Comparison of ENCODE assay signal across 22 cellular contexts in the genomic region with DNA sequence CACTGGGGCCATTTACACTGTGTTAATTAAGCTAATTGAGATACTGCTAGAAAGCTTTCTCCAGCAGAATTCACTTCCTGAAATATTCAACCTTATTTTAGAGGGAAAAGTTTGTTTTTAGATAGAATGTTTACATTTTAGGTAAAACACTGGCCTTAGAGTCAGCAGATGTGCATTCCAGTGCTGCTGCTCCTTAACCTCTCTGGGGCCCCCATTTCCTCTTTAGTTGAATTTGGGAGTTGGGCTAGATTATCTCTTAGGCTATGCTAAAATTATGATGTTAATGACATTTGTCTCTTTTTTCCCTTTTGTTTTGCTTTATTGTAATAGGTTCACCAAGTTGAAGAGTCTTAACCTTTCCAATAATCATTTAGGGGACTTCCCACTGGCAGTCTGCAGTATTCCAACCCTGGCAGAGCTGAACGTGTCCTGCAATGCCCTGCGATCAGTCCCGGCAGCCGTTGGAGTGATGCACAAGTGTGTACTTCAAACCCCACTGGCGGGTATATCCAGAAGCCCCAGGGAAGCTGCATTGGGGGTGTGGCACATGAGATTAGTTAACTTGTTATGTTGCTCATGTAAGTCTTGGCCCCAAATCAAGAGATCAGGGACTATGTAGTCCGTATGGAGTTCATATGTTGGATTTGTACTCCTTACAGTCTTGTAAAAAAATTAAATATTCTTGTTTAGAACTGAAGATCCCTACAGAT.
DNase-seq lines count a peak whose midpoint lies in the region; ATAC-seq, FAIRE-seq and TF ChIP-seq lines count a peak whose summit lies in the region.
"Had no signal": no experiment of that assay in that cellular context is flagged by ENCODE, and none has a peak within 500 bp of the region (broad histone marks: within the 10 kb centered on the region; RNA-seq: fewer than 3 reads in every experiment).

No MANE protein-coding gene starts in this region.

- dilution Hi-C loops in IMR-90 (cut with HindIII; ENCODE audit: low sequenced_read_pairs, unreplicated experiment): no loop called here
- dilution Hi-C loops in endothelial cell of umbilical vein (cut with MboI; ENCODE audit: extremely low pct_ligation_motif_present, low sequenced_read_pairs): no loop called here

- H2BK5ac ChIP-seq in IMR-90 (ENCODE audit: low read depth, low read length, poor library complexity, severe bottlenecking): peak overlapping the region; percentile 60

- H2BK120ac ChIP-seq in IMR-90 (ENCODE audit: low read depth, low read length): peak overlapping the region; percentile 93

- ATAC-seq in IMR-90 (ENCODE audit: low read depth) (peak; percentile 74), HG02938 (IDR thresholded peaks at IDR 0.05; ENCODE audit: unreplicated experiment) (no peak), HG03442 (IDR thresholded peaks at IDR 0.05; ENCODE audit: unreplicated experiment) (no peak)
- ATAC-seq: CD8-positive, alpha-beta T cell; K562; PC-3 had no signal

- TF ChIP-seq CTCF in IMR-90 (conservative IDR thresholded peaks at IDR 0.05; ENCODE audit: low read depth, low read length) (no peak), endothelial cell of umbilical vein (IDR thresholded peaks at IDR 0.05; ENCODE audit: extremely low read depth in 1 of 2, insufficient read depth in 1 of 2, low read depth in 1 of 2, low read length in 2 of 2) (no peak), mesothelial cell of epicardium (IDR thresholded peaks at IDR 0.05; ENCODE audit: unreplicated experiment) (no peak), endothelial cell (IDR thresholded peaks at IDR 0.05; ENCODE audit: unreplicated experiment) (no peak), A673 (conservative IDR thresholded peaks at IDR 0.05; ENCODE audit: low read depth, low read length) (no peak)

- POLR2A ChIA-PET in IMR-90 (lab: Charles Lee; ENCODE audit: unreplicated experiment) (no interaction called here), endothelial cell of umbilical vein (lab: Charles Lee) (no interaction called here), A673 (lab: Charles Lee; ENCODE audit: low non-redundant PET) (no interaction called here)

- peak overlapping the region; percentile 23 for H3K4me2 ChIP-seq in GM23248 (ENCODE audit: unreplicated experiment)
- H3K4me2 ChIP-seq in IMR-90 (ENCODE audit: low read depth, low read length): peak overlapping the region; percentile 86
- peak overlapping the region; percentile 4 for H3K4me2 ChIP-seq in endothelial cell of umbilical vein (ENCODE audit: insufficient read depth, low read length)
- H3K4me2 ChIP-seq: BLaER1 treated with 17β-estradiol and CSF1 and Interleukin-3, amounts not matched to agents 10 nM and 100 nM had no signal

- H3K4me3 Mint-ChIP-seq in mesothelial cell of epicardium (no peak overlapping the region), endothelial cell (ENCODE audit: unreplicated experiment) (no peak overlapping the region)
- H3K4me3 Mint-ChIP-seq: CD8-positive, alpha-beta T cell had no signal

- peak overlapping the region; percentile 53; the same call in 1 of the 2 replicates for H3K56ac ChIP-seq in IMR-90 (ENCODE audit: extremely low read depth, insufficient read depth, low read length)

- H3K4me1 Mint-ChIP-seq in mesothelial cell of epicardium (peaks cover 42% of the 10 kb centered on the region), endothelial cell (ENCODE audit: unreplicated experiment) (peaks cover 8% of the 10 kb centered on the region)

- no peak for TF ChIP-seq POLR2A in IMR-90 (IDR thresholded peaks at IDR 0.05; ENCODE audit: low read depth, low read length)
- TF ChIP-seq POLR2A in endothelial cell of umbilical vein (IDR thresholded peaks at IDR 0.05; ENCODE audit: low read depth, low read length): no peak

- H3K9me3 ChIP-seq in GM23248 (ENCODE audit: low read depth): no peaks in the 10 kb centered on the region
- no peaks in the 10 kb centered on the region for H3K9me3 ChIP-seq in IMR-90 (ENCODE audit: control insufficient read depth, insufficient read depth, low read length)
- H3K9me3 ChIP-seq in endothelial cell of umbilical vein (replicated peaks; ENCODE audit: control insufficient read depth, insufficient read depth, low read length): no peaks in the 10 kb centered on the region
- no peaks in the 10 kb centered on the region for H3K9me3 ChIP-seq in A673 (ENCODE audit: low read depth, low read length, poor library complexity, severe bottlenecking)

- H3K36me3 ChIP-seq in GM23248 (ENCODE audit: low read depth) (no peaks in the 10 kb centered on the region), IMR-90 (ENCODE audit: control insufficient read depth, insufficient read depth, low read length) (no peaks in the 10 kb centered on the region), endothelial cell of umbilical vein (ENCODE audit: control insufficient read depth in 2 of 2, extremely low read depth in 1 of 2, insufficient read depth in 2 of 2, low read length in 2 of 2) (no peaks in the 10 kb centered on the region), A673 (ENCODE audit: insufficient read depth, low read length, poor library complexity, severe bottlenecking) (no peaks in the 10 kb centered on the region)

- H3K14ac ChIP-seq in IMR-90 (replicated peaks; ENCODE audit: low read depth, low read length): peak overlapping the region; percentile 94

- intact Hi-C loops in IMR-90 (cut with micrococcal nuclease) (loop anchor here (5.0 kb wide), 1 partner anchor 178 kb away; the partner anchor contains the start of gene PHLPP1), endothelial cell of umbilical vein (cut with micrococcal nuclease) (no loop called here), A673 (cut with micrococcal nuclease; ENCODE audit: unreplicated experiment) (no loop called here)

- H3K9me3 Mint-ChIP-seq in mesothelial cell of epicardium: no peaks in the 10 kb centered on the region
- no peaks in the 10 kb centered on the region for H3K9me3 Mint-ChIP-seq in endothelial cell (ENCODE audit: unreplicated experiment)
- H3K9me3 Mint-ChIP-seq: CD8-positive, alpha-beta T cell had no signal

- H3K23ac ChIP-seq in IMR-90 (ENCODE audit: low read depth, low read length): peak overlapping the region; percentile 64; the same call in 1 of the 2 replicates

- no peaks in the 10 kb centered on the region for H3K27me3 Mint-ChIP-seq in mesothelial cell of epicardium (ENCODE audit: low read depth)
- peaks cover 2% of the 10 kb centered on the region for H3K27me3 Mint-ChIP-seq in endothelial cell (ENCODE audit: unreplicated experiment)

- no peak for DNase-seq in GM23248
- DNase-seq in IMR-90: peak; percentile 26
- no peak for DNase-seq in endothelial cell of umbilical vein (ENCODE audit: low read depth, low spot score)
- DNase-seq in mesothelial cell of epicardium (ENCODE audit: low spot score in 2 of 2, unreplicated experiment in 2 of 2): no peak
- no peak for DNase-seq in endothelial cell (ENCODE audit: low spot score)
- DNase-seq in A673 (ENCODE audit: low spot score): no peak
- DNase-seq: Calu3; CD8-positive, alpha-beta T cell; GOT3; NCI-H1105 treated with DMSO at 0.1 percent for 48 hours; NCI-H1694; NCI-H2081 treated with DMSO at 0.1 percent for 48 hours; NCI-H2227 treated with DMSO at 0.1 percent for 48 hours; NCI-H510A treated with DMSO at 0.1 percent for 48 hours; PC-3; SIG-M5 had no signal

- CTCF ChIA-PET in IMR-90 (lab: Yijun Ruan, JAX) (interaction anchor here (0.5 kb wide), 1 partner anchor 59 kb away, joined by 3 read pairs; no protein-coding TSS in a partner anchor), endothelial cell of umbilical vein (lab: Charles Lee) (interaction anchor here (0.6 to 4.1 kb wide), 5 partner anchors 14 to 180 kb away, joined by 3 to 17 read pairs (median 4); partner anchors contain the start of gene PHLPP1), A673 (lab: Charles Lee) (no interaction called here)

- H3K79me2 ChIP-seq in GM23248 (ENCODE audit: insufficient read depth): no peaks in the 10 kb centered on the region
- no peaks in the 10 kb centered on the region for H3K79me2 ChIP-seq in endothelial cell of umbilical vein (ENCODE audit: control insufficient read depth, insufficient read depth, low read length)

- H4K8ac ChIP-seq in IMR-90 (ENCODE audit: low read depth in 2 of 2, low read length in 2 of 2): peak overlapping the region; percentile 23 to 91; a peak in 1 of 4 replicates

- no peaks in the 10 kb centered on the region for H3F3A ChIP-seq in GM23248 (ENCODE audit: insufficient read depth)

- H2AFZ ChIP-seq in GM23248 (no peak overlapping the region), IMR-90 (replicated peaks; ENCODE audit: low read length, poor library complexity) (peak overlapping the region; percentile 48), endothelial cell of umbilical vein (ENCODE audit: low read depth, low read length) (no peak overlapping the region)

- H2AK5ac ChIP-seq in IMR-90 (ENCODE audit: low read depth, low read length): peak overlapping the region; percentile 88

- BruUV-seq in IMR-90 (replicated peaks; lab: Mats Ljungman, UMichigan) (no TSS peak), endothelial cell of umbilical vein (replicated peaks; lab: Mats Ljungman, UMichigan) (no TSS peak), A673 (replicated peaks; lab: Mats Ljungman, UMichigan) (no TSS peak)

- peaks cover 22% of the 10 kb centered on the region for H3K36me3 Mint-ChIP-seq in mesothelial cell of epicardium
- peaks cover 31% of the 10 kb centered on the region for H3K36me3 Mint-ChIP-seq in endothelial cell (ENCODE audit: low read depth, unreplicated experiment)

- in situ Hi-C loops in GM23248 (cut with MboI): no loop called here
- in situ Hi-C loops in IMR-90 (cut with MboI; ENCODE audit: low sequenced_read_pairs): no loop called here

- H3K4ac ChIP-seq in IMR-90 (ENCODE audit: low read depth, low read length): peak overlapping the region; percentile 95

- peak overlapping the region; percentile 84 for H4K5ac ChIP-seq in IMR-90 (ENCODE audit: low read depth, low read length)

- peak overlapping the region; percentile 94 for H2BK20ac ChIP-seq in IMR-90 (ENCODE audit: low read depth, low read length)

- H4K20me1 ChIP-seq in GM23248 (ENCODE audit: insufficient read depth) (no peaks in the 10 kb centered on the region), IMR-90 (ENCODE audit: insufficient read depth, low read length) (no peaks in the 10 kb centered on the region), endothelial cell of umbilical vein (replicated peaks; ENCODE audit: control insufficient read depth, extremely low read depth, insufficient read depth, low read length) (no peaks in the 10 kb centered on the region)
- H4K20me1 ChIP-seq: BLaER1 treated with 17β-estradiol and CSF1 and Interleukin-3, amounts not matched to agents 10 nM and 100 nM had no signal

- H2AK9ac ChIP-seq in IMR-90 (replicated peaks; ENCODE audit: low read depth, low read length, poor library complexity): peak overlapping the region; percentile 33

- no peak for TF ChIP-seq RAD21 in IMR-90 (IDR thresholded peaks at IDR 0.05; ENCODE audit: low read length)

- H3K27ac Mint-ChIP-seq in mesothelial cell of epicardium (peak overlapping the region; percentile 31), endothelial cell (ENCODE audit: unreplicated experiment) (no peak overlapping the region)
- H3K27ac Mint-ChIP-seq: CD8-positive, alpha-beta T cell had no signal

- H3K9ac ChIP-seq in GM23248 (no peak overlapping the region), IMR-90 (ENCODE audit: low read depth, low read length) (no peak overlapping the region), endothelial cell of umbilical vein (replicated peaks; ENCODE audit: extremely low read depth, insufficient read depth, low read length) (no peak overlapping the region)
- H3K9ac ChIP-seq: BLaER1 treated with 17β-estradiol and CSF1 and Interleukin-3, amounts not matched to agents 10 nM and 100 nM had no signal

- peak overlapping the region; percentile 81 for H3K18ac ChIP-seq in IMR-90 (ENCODE audit: low read depth, low read length)

- peaks cover 17% of the 10 kb centered on the region for H3K9me1 ChIP-seq in IMR-90 (ENCODE audit: insufficient read depth, low read length)
- no peaks in the 10 kb centered on the region for H3K9me1 ChIP-seq in endothelial cell of umbilical vein (replicated peaks; ENCODE audit: control insufficient read depth, extremely low read depth, insufficient read depth, low read length)

- H2BK15ac ChIP-seq in IMR-90 (ENCODE audit: low read depth, low read length): peak overlapping the region; percentile 98; the same call in 1 of the 3 replicates

- H3K27ac ChIP-seq in GM23248: no peak overlapping the region
- peak overlapping the region; percentile 90 for H3K27ac ChIP-seq in IMR-90 (ENCODE audit: insufficient read depth, low read length)
- no peak overlapping the region for H3K27ac ChIP-seq in endothelial cell of umbilical vein (ENCODE audit: insufficient read depth, low read depth, low read length)
- no peak overlapping the region for H3K27ac ChIP-seq in A673 (ENCODE audit: low read depth, low read length, poor library complexity, severe bottlenecking)
- H3K27ac ChIP-seq: BLaER1 treated with 17β-estradiol and CSF1 and Interleukin-3, amounts not matched to agents 10 nM and 100 nM; RWPE1 had no signal

- H3K4me3 ChIP-seq in GM23248: no peak overlapping the region
- no peak overlapping the region for H3K4me3 ChIP-seq in IMR-90 (ENCODE audit: insufficient read depth, low read depth, low read length)
- no peak overlapping the region for H3K4me3 ChIP-seq in endothelial cell of umbilical vein (replicated peaks in 1 of 3; ENCODE audit: insufficient read depth in 1 of 3, low read depth in 1 of 3, low read length in 3 of 3)
- no peak overlapping the region for H3K4me3 ChIP-seq in A673 (ENCODE audit: low read depth, low read length, poor library complexity, severe bottlenecking)
- H3K4me3 ChIP-seq: BLaER1 treated with 17β-estradiol and CSF1 and Interleukin-3, amounts not matched to agents 10 nM and 100 nM; K562 had no signal

- 81 to 86% methylated on average over 6 of the region's 6 CpGs for WGBS in GM23248 (ENCODE audit: low coverage in 1 of 2, low lambda C conversion rate in 2 of 2, missing lambda C conversion rate in 2 of 2), 2 experiments
- no CpG with 5 or more reads among the region's 6 CpGs for WGBS in IMR-90 (ENCODE audit: extremely low coverage in 2 of 2, insufficient read length in 1 of 2), 2 experiments

- no peak for FAIRE-seq in endothelial cell of umbilical vein (lab: Jason Lieb, UNC)
- FAIRE-seq: GM12891, K562 had no signal

- H3K79me1 ChIP-seq in IMR-90 (ENCODE audit: low read depth in 1 of 2, low read length in 2 of 2): peaks cover 0 to 20% of the 10 kb centered on the region in 2 experiments; a peak in 1 of 4 replicates

- H3K9me2 ChIP-seq in GM23248 (ENCODE audit: insufficient read depth): no peaks in the 10 kb centered on the region

- peak overlapping the region; percentile 80 for H4K91ac ChIP-seq in IMR-90 (ENCODE audit: insufficient read depth, low read depth, low read length)

- H3K4me1 ChIP-seq in GM23248 (ENCODE audit: insufficient read depth): peaks cover 21% of the 10 kb centered on the region
- H3K4me1 ChIP-seq in IMR-90 (ENCODE audit: control insufficient read depth, insufficient read depth, low read length): peaks cover 18% of the 10 kb centered on the region
- H3K4me1 ChIP-seq in endothelial cell of umbilical vein (ENCODE audit: control insufficient read depth, extremely low read depth, insufficient read depth, low read length): peaks cover 19% of the 10 kb centered on the region
- no peaks in the 10 kb centered on the region for H3K4me1 ChIP-seq in A673 (ENCODE audit: insufficient read depth, low read length, poor library complexity, severe bottlenecking)

- H3K27me3 ChIP-seq in GM23248 (replicated peaks; ENCODE audit: insufficient read depth): no peaks in the 10 kb centered on the region
- no peaks in the 10 kb centered on the region for H3K27me3 ChIP-seq in IMR-90 (ENCODE audit: control insufficient read depth, insufficient read depth, low read length)
- H3K27me3 ChIP-seq in endothelial cell of umbilical vein (ENCODE audit: control insufficient read depth in 2 of 2, insufficient read depth in 2 of 2, low read length in 2 of 2): no peaks in the 10 kb centered on the region
- no peaks in the 10 kb centered on the region for H3K27me3 ChIP-seq in A673 (replicated peaks; ENCODE audit: insufficient read depth, low read depth, low read length, poor library complexity)
- H3K27me3 ChIP-seq: BLaER1 treated with 17β-estradiol and CSF1 and Interleukin-3, amounts not matched to agents 10 nM and 100 nM had no signal

Comparison
In these comparisons a context has a peak if more than half of its experiments do, and no peak if none do; other contexts are left out.
1. H3K4me2 ChIP-seq: peak in every context shown above with its lines; median percentile 86 in IMR-90; 23 in GM23248; 4 in endothelial cell of umbilical vein.